In genomic region chr5:10320793-10321192, GRCh38 we compare ENCODE assay signal across 1 cellular context.
A peak's percentile ranks its signal among the peaks of the same experiment; 100 is the strongest.
TF ChIP-seq lines count a peak whose summit lies in the region.

No MANE protein-coding gene starts in this region.

TF ChIP-seq in K562, 482 proteins besides CTCF, POLR2A, EP300 and RAD21 (continued from another document and continues in another):
- TF ChIP-seq AFF4 (CRISPR knock-in tag; IDR thresholded peaks at IDR 0.05) (no peak), JUNB (CRISPR knock-in tag; conservative IDR thresholded peaks at IDR 0.05) (no peak), ZNF551 (CRISPR knock-in tag; IDR thresholded peaks at IDR 0.05) (no peak), ZNF408 (CRISPR knock-in tag; IDR thresholded peaks at IDR 0.05; ENCODE audit: low read depth) (no peak), NBN (IDR thresholded peaks at IDR 0.05; ENCODE audit: low read depth) (peak; percentile 50; the same call in 1 of the 2 replicates), TSC22D4 (tag; IDR thresholded peaks at IDR 0.05) (no peak), HOXB6 (CRISPR knock-in tag; IDR thresholded peaks at IDR 0.05; ENCODE audit: borderline replicate concordance) (no peak), NCOA2 (IDR thresholded peaks at IDR 0.05; ENCODE audit: partially characterized antibody in 2 of 2) (no peak), CTCFL (IDR thresholded peaks at IDR 0.05; ENCODE audit: borderline replicate concordance, insufficient read depth, low read depth, low read length, poor library complexity, severe bottlenecking) (no peak), ARNT (IDR thresholded peaks at IDR 0.05) (no peak), THRB (CRISPR knock-in tag; conservative IDR thresholded peaks at IDR 0.05) (no peak), ATF4 (CRISPR knock-in tag; IDR thresholded peaks at IDR 0.05) (no peak), JUND (IDR thresholded peaks at IDR 0.05; ENCODE audit: borderline replicate concordance, low read depth, low read length) (peak; percentile 66), JUND (tag; IDR thresholded peaks at IDR 0.05; ENCODE audit: borderline replicate concordance, low read depth, low read length) (peak; percentile 44; the same call in 1 of the 3 replicates), CTBP1 (IDR thresholded peaks at IDR 0.05; ENCODE audit: borderline replicate concordance) (peak; percentile 84), TCFL5 (CRISPR knock-in tag; conservative IDR thresholded peaks at IDR 0.05) (no peak), KDM1A (IDR thresholded peaks at IDR 0.05) (peak; percentile 29 to 39; a peak in 1 of 4 replicates), TAL1 (IDR thresholded peaks at IDR 0.05) (0 out of 2 replicates have a peak, but pooled peaks have one; percentile 7), EGR1 (conservative IDR thresholded peaks at IDR 0.05) (peak; percentile 59), ZNF174 (CRISPR knock-in tag; IDR thresholded peaks at IDR 0.05) (no peak), CEBPG (CRISPR knock-in tag; IDR thresholded peaks at IDR 0.05) (no peak), CEBPG (tag; conservative IDR thresholded peaks at IDR 0.05 in 1 of 2, IDR thresholded peaks at IDR 0.05 in 1 of 2) (no peak), MTA1 (IDR thresholded peaks at IDR 0.05; ENCODE audit: borderline replicate concordance) (peak; percentile 35; the same call in 1 of the 2 replicates), BCL6 (CRISPR knock-in tag; IDR thresholded peaks at IDR 0.05) (no peak), TGIF2 (CRISPR knock-in tag; IDR thresholded peaks at IDR 0.05) (no peak), NFATC3 (IDR thresholded peaks at IDR 0.05) (no peak), TBP (optimal IDR thresholded peaks at IDR 0.05; ENCODE audit: low read depth, low read length) (no peak), RCOR1 (IDR thresholded peaks at IDR 0.05; ENCODE audit: borderline replicate concordance in 1 of 2, low read depth in 2 of 2, low read length in 2 of 2) (peak in 1 of 2 experiments; percentile 82; a peak in 1 of 4 replicates), NR1H2 (CRISPR knock-in tag; IDR thresholded peaks at IDR 0.05) (no peak), ZNF785 (CRISPR knock-in tag; IDR thresholded peaks at IDR 0.05) (no peak), DPF2 (IDR thresholded peaks at IDR 0.05) (no peak), ARID1B (IDR thresholded peaks at IDR 0.05) (peak; percentile 57), ZNF384 (IDR thresholded peaks at IDR 0.05; ENCODE audit: low read depth, low read length) (no peak), MLX (CRISPR knock-in tag; conservative IDR thresholded peaks at IDR 0.05) (no peak), LCOR (CRISPR knock-in tag; IDR thresholded peaks at IDR 0.05) (no peak), ZNF707 (CRISPR knock-in tag; conservative IDR thresholded peaks at IDR 0.05) (no peak), HNRNPUL1 (IDR thresholded peaks at IDR 0.05; ENCODE audit: low read length) (no peak), SPI1 (IDR thresholded peaks at IDR 0.05; ENCODE audit: borderline replicate concordance, low read depth, low read length) (peak; percentile 95), SRSF1 (IDR thresholded peaks at IDR 0.05; ENCODE audit: low read depth, low read length) (no peak), MNT (conservative IDR thresholded peaks at IDR 0.05) (peak in 1 of 2 experiments; percentile 70), ZFP36 (IDR thresholded peaks at IDR 0.05; ENCODE audit: low read depth, low read length, partially characterized antibody) (no peak), MCM5 (IDR thresholded peaks at IDR 0.05; ENCODE audit: low read depth) (no peak), FOS (IDR thresholded peaks at IDR 0.05; ENCODE audit: extremely low read depth, insufficient read length) (no peak), NR4A1 (CRISPR knock-in tag; IDR thresholded peaks at IDR 0.05) (no peak), NR4A1 (tag; IDR thresholded peaks at IDR 0.05) (no peak), ZNF121 (CRISPR knock-in tag; conservative IDR thresholded peaks at IDR 0.05) (no peak), RBM25 (IDR thresholded peaks at IDR 0.05; ENCODE audit: low read depth, low read length, severe bottlenecking) (peak; percentile 5), MXD1 (CRISPR knock-in tag; IDR thresholded peaks at IDR 0.05; ENCODE audit: borderline replicate concordance, poor library complexity, severe bottlenecking) (no peak), BCLAF1 (IDR thresholded peaks at IDR 0.05; ENCODE audit: borderline replicate concordance in 1 of 2, control insufficient read depth in 1 of 2, low read depth in 2 of 2, low read length in 1 of 2) (no peak), ZNF277 (CRISPR knock-in tag; IDR thresholded peaks at IDR 0.05; ENCODE audit: borderline replicate concordance) (no peak), ZNF143 (CRISPR knock-in tag; IDR thresholded peaks at IDR 0.05) (no peak), CREM (IDR thresholded peaks at IDR 0.05; ENCODE audit: low read depth) (peak; percentile 40; the same call in 1 of the 2 replicates), SRSF3 (IDR thresholded peaks at IDR 0.05; ENCODE audit: insufficient read depth, low read length) (no peak), ZNF445 (CRISPR knock-in tag; IDR thresholded peaks at IDR 0.05; ENCODE audit: low read depth) (no peak), CREB3L1 (IDR thresholded peaks at IDR 0.05; ENCODE audit: borderline replicate concordance, low read depth) (no peak), EP400 (IDR thresholded peaks at IDR 0.05) (peak; percentile 24; the same call in 1 of the 2 replicates), ZKSCAN1 (IDR thresholded peaks at IDR 0.05; ENCODE audit: low read depth, low read length) (0 out of 2 replicates have a peak, but pooled peaks have one; percentile 40), ZNF133 (CRISPR knock-in tag; IDR thresholded peaks at IDR 0.05) (no peak)
